In genomic region chr2:233010569-233011267, GRCh38 we compare ENCODE assay signal across 34 cellular contexts. TPM values are rescaled to one million over a fixed set of nuclear protein-coding genes. Genes with fewer than 3 reads are reported as not detected.
DNase-seq lines count a peak whose midpoint lies in the region; TF ChIP-seq lines count a peak whose summit lies in the region.
"Had no signal": no experiment of that assay in that cellular context is flagged by ENCODE, and none has a peak within 500 bp of the region (broad histone marks: within the 10 kb centered on the region; RNA-seq: fewer than 3 reads in every experiment).

No MANE protein-coding gene starts in this region.

- H3K9ac ChIP-seq in BLaER1 treated with 17β-estradiol and CSF1 and Interleukin-3, amounts not matched to agents 10 nM and 100 nM: peak overlapping the region in 2 of 11 experiments; percentile 6 to 16; a peak in 3 of 22 replicates
- H3K9ac ChIP-seq in endodermal cell (ENCODE audit: extremely low read depth, low read length, poor library complexity, severe bottlenecking) (no peak overlapping the region), neuronal stem cell (ENCODE audit: low read depth, low read length, poor library complexity) (no peak overlapping the region)

- H2BK12ac ChIP-seq in neuronal stem cell (ENCODE audit: low read length): peak overlapping the region; percentile 8

- H3K27me3 Mint-ChIP-seq in endodermal cell (ENCODE audit: insufficient read depth) (peaks cover 5% of the 10 kb centered on the region), type B pancreatic cell (peaks cover 4% of the 10 kb centered on the region)

- WGBS in endodermal cell (ENCODE audit: insufficient coverage in 1 of 2, insufficient read length in 1 of 2), 2 experiments: 88 to 98% methylated on average over 5 to 9 of the region's 9 CpGs
- WGBS in neuronal stem cell (ENCODE audit: extremely low coverage in 2 of 2, insufficient read length in 2 of 2, insufficient replicate concordance in 1 of 2), 2 donors: no CpG with 5 or more reads among the region's 9 CpGs

- no peak overlapping the region for H2AFZ ChIP-seq in neuronal stem cell (ENCODE audit: low read length)
- H2AFZ ChIP-seq: PC-9 had no signal

- peak overlapping the region; percentile 57 for H2AK5ac ChIP-seq in neuronal stem cell (ENCODE audit: low read depth, low read length)

- no peaks in the 10 kb centered on the region for H3K27me3 ChIP-seq in BLaER1 treated with 17β-estradiol and CSF1 and Interleukin-3, amounts not matched to agents 10 nM and 100 nM
- H3K27me3 ChIP-seq in endodermal cell (ENCODE audit: control insufficient read depth, insufficient read depth, low read length, poor library complexity, severe bottlenecking) (no peaks in the 10 kb centered on the region), neuronal stem cell (ENCODE audit: control insufficient read depth in 3 of 3, insufficient read depth in 3 of 3, low read depth in 1 of 3, low read length in 3 of 3) (peaks cover 0 to 2% (median 0%) of the 10 kb centered on the region in 3 experiments), H7 (ENCODE audit: control insufficient read depth, insufficient read depth, low read length) (no peaks in the 10 kb centered on the region)
- H3K27me3 ChIP-seq: SJCRH30 had no signal

- H3K36me3 Mint-ChIP-seq in endodermal cell (ENCODE audit: low read depth) (no peaks in the 10 kb centered on the region), type B pancreatic cell (no peaks in the 10 kb centered on the region)

- no peak overlapping the region for H4K91ac ChIP-seq in neuronal stem cell (ENCODE audit: low read depth, low read length, poor library complexity)

- H3K4me3 Mint-ChIP-seq in endodermal cell (no peak overlapping the region), type B pancreatic cell (no peak overlapping the region)
- H3K4me3 Mint-ChIP-seq: CD8-positive, alpha-beta memory T cell had no signal

- H3K9me3 ChIP-seq in BLaER1 treated with 17β-estradiol and CSF1 and Interleukin-3, amounts not matched to agents 10 nM and 100 nM (replicated peaks in 1 of 11): no peaks in the 10 kb centered on the region
- H3K9me3 ChIP-seq in endodermal cell (ENCODE audit: control insufficient read depth, low read length): no peaks in the 10 kb centered on the region
- H3K9me3 ChIP-seq in neuronal stem cell (replicated peaks in 1 of 2; ENCODE audit: control insufficient read depth in 2 of 2, insufficient read depth in 1 of 2, low read depth in 1 of 2, low read length in 2 of 2): no peaks in the 10 kb centered on the region
- H3K9me3 ChIP-seq: SJCRH30 had no signal

- H3K23ac ChIP-seq in neuronal stem cell (ENCODE audit: low read depth, low read length, poor library complexity): no peak overlapping the region

- TF ChIP-seq CTCF in endodermal cell (conservative IDR thresholded peaks at IDR 0.05): no peak
- TF ChIP-seq CTCF in type B pancreatic cell (conservative IDR thresholded peaks at IDR 0.05): no peak

- peak overlapping the region; percentile 46 for H2BK5ac ChIP-seq in neuronal stem cell (ENCODE audit: low read length)

- H3K4me2 ChIP-seq in BLaER1 treated with 17β-estradiol and CSF1 and Interleukin-3, amounts not matched to agents 10 nM and 100 nM: peak overlapping the region; percentile 67 to 92 (median 82)
- no peak overlapping the region for H3K4me2 ChIP-seq in neuronal stem cell (ENCODE audit: insufficient read depth, low read length, poor library complexity, severe bottlenecking)
- H3K4me2 ChIP-seq: PC-9 had no signal

- peak overlapping the region; percentile 63 for H2BK15ac ChIP-seq in neuronal stem cell (ENCODE audit: low read length)

- H4K20me1 ChIP-seq in BLaER1 treated with 17β-estradiol and CSF1 and Interleukin-3, amounts not matched to agents 10 nM and 100 nM: peaks cover 0 to 13% (median 0%) of the 10 kb centered on the region in 11 experiments; a peak in 1 of 22 replicates

- H3K14ac ChIP-seq in neuronal stem cell (ENCODE audit: low read length): no peak overlapping the region

- no peak overlapping the region for H2BK120ac ChIP-seq in neuronal stem cell (ENCODE audit: low read depth, low read length)

- no peaks in the 10 kb centered on the region for H3K36me3 ChIP-seq in BLaER1 treated with 17β-estradiol and CSF1 and Interleukin-3, amounts not matched to agents 10 nM and 100 nM
- no peaks in the 10 kb centered on the region for H3K36me3 ChIP-seq in endodermal cell (ENCODE audit: control insufficient read depth, insufficient read depth, low read length)
- H3K36me3 ChIP-seq in neuronal stem cell (replicated peaks in 1 of 2; ENCODE audit: control insufficient read depth in 2 of 2, insufficient read depth in 2 of 2, low read length in 2 of 2): no peaks in the 10 kb centered on the region
- H3K36me3 ChIP-seq in H7 (replicated peaks; ENCODE audit: control insufficient read depth, insufficient read depth, low read length): no peaks in the 10 kb centered on the region
- H3K36me3 ChIP-seq: SJCRH30 had no signal

- H3K4me3 ChIP-seq in BLaER1 treated with 17β-estradiol and CSF1 and Interleukin-3, amounts not matched to agents 10 nM and 100 nM: 0 out of 20 replicates have a peak overlapping the region, but pooled peaks of 1 of the 10 experiments have one; percentile 21
- H3K4me3 ChIP-seq in endodermal cell (ENCODE audit: low read length) (no peak overlapping the region), neuronal stem cell (ENCODE audit: low read length in 2 of 2) (no peak overlapping the region), H7 (ENCODE audit: insufficient read depth, low read depth, low read length) (no peak overlapping the region)
- H3K4me3 ChIP-seq: GM12878, K562, PC-9, SJCRH30 had no signal

- H3K79me1 ChIP-seq in neuronal stem cell (ENCODE audit: low read depth, low read length): no peaks in the 10 kb centered on the region

- H3K27ac ChIP-seq in BLaER1 treated with 17β-estradiol and CSF1 and Interleukin-3, amounts not matched to agents 10 nM and 100 nM: peak overlapping the region in 4 of 11 experiments; percentile 10 to 47 (median 26); a peak in 5 of 22 replicates
- H3K27ac ChIP-seq in endodermal cell (ENCODE audit: low read depth, low read length) (no peak overlapping the region), neuronal stem cell (replicated peaks; ENCODE audit: low read length) (no peak overlapping the region)
- H3K27ac ChIP-seq: C4-2B, HL-60, PC-9, SJCRH30 had no signal

- peaks cover 26 to 33% (median 29%) of the 10 kb centered on the region in 10 experiments for H3K4me1 ChIP-seq in BLaER1 treated with 17β-estradiol and CSF1 and Interleukin-3, amounts not matched to agents 10 nM and 100 nM
- H3K4me1 ChIP-seq in endodermal cell (ENCODE audit: control insufficient read depth, insufficient read depth, low read length): no peaks in the 10 kb centered on the region
- no peaks in the 10 kb centered on the region for H3K4me1 ChIP-seq in neuronal stem cell (ENCODE audit: control insufficient read depth in 2 of 2, insufficient read depth in 1 of 2, low read depth in 1 of 2, low read length in 2 of 2)
- H3K4me1 ChIP-seq: SJCRH30 had no signal

- DNase-seq in endodermal cell (peak; percentile 34), neuronal stem cell (ENCODE audit: low spot score) (no peak), type B pancreatic cell (ENCODE audit: extremely low spot score, unreplicated experiment) (peak; percentile 37), cardiac septum (ENCODE audit: low spot score) (no peak), H7 (no peak), HT-29 (ENCODE audit: low spot score) (no peak)
- no peak for DNase-seq in stimulated activated CD4-positive, alpha-beta T cell treated with anti-CD3 and anti-CD28 coated beads, Interleukin-2, amount 100 ng/mL, for 24 hours
- DNase-seq: AML-193; CD8-positive, alpha-beta memory T cell; DMS 273 treated with DMSO at 0.1 percent for 48 hours; DMS79; EL; GDM1; GOT3; Kasumi-1; MV-4-11; NCI-H1105; NCI-H1436 treated with DMSO at 0.1 percent for 48 hours; NCI-H187 treated with DMSO at 0.1 percent for 48 hours; NCI-H2171 treated with DMSO at 0.1 percent for 48 hours; NCI-H345; NCI-H524 treated with DMSO at 0.1 percent for 48 hours; NCI-H774; PC-9; SJCRH30 had no signal

- no peak overlapping the region for H3K27ac Mint-ChIP-seq in endodermal cell
- H3K27ac Mint-ChIP-seq in type B pancreatic cell: no peak overlapping the region

- H3K4ac ChIP-seq in neuronal stem cell (ENCODE audit: low read length): no peak overlapping the region

- no peaks in the 10 kb centered on the region for H3K9me3 Mint-ChIP-seq in endodermal cell
- no peaks in the 10 kb centered on the region for H3K9me3 Mint-ChIP-seq in type B pancreatic cell

- peak overlapping the region; percentile 46 for H3K18ac ChIP-seq in neuronal stem cell (ENCODE audit: low read length)

- intact Hi-C loops in cardiac septum (cut with DNase I): no loop called here

- H3K4me1 Mint-ChIP-seq in endodermal cell (no peaks in the 10 kb centered on the region), type B pancreatic cell (ENCODE audit: unreplicated experiment) (no peaks in the 10 kb centered on the region)
- H3K4me1 Mint-ChIP-seq: CD8-positive, alpha-beta memory T cell had no signal

- H4K8ac ChIP-seq in neuronal stem cell (ENCODE audit: low read depth, low read length): no peak overlapping the region

RNA-seq across cellular contexts. Expression of gene NGEF, which starts 2.3 kb away (rescaled TPM):
- total RNA-seq in endodermal cell (1 to 10 TPM; 1.8 to 2.9 TPM), type B pancreatic cell (ENCODE audit: low replicate concordance) (20.7 and 77.3 TPM in 2 replicates), cardiac septum (0.24 TPM)
- polyA plus RNA-seq in endodermal cell (2013, experiment 1 of 2): 2.1 TPM
- polyA plus RNA-seq in endodermal cell (2013, experiment 2 of 2): 3.7 TPM
- 5.6 TPM for polyA plus RNA-seq in neuronal stem cell (2013, experiment 1 of 2)
- polyA plus RNA-seq in neuronal stem cell (2013, experiment 2 of 2): 5.3 TPM
- total RNA-seq in H7 (2014; rRNA removed; shearing (Covaris generic)): 3.9 and 6.0 TPM in 2 replicates
- total RNA-seq in HT-29 (2014; rRNA removed; shearing (Covaris generic)): 13.4 and 13.5 TPM in 2 replicates
- total RNA-seq: GM12878, SJCRH30 had no signal
- polyA plus RNA-seq: CD8-positive, alpha-beta memory T cell had no signal

RNA-seq across cellular contexts. Expression of gene NEU2, which starts 21.8 kb away (rescaled TPM):
- total RNA-seq in endodermal cell (not detected), type B pancreatic cell (ENCODE audit: low replicate concordance) (0.33 TPM in 1 of 2 replicates, not detected in the other), cardiac septum (not detected)
- polyA plus RNA-seq in endodermal cell (2013, experiment 1 of 2): not detected
- not detected for polyA plus RNA-seq in endodermal cell (2013, experiment 2 of 2)
- polyA plus RNA-seq in neuronal stem cell (2013, experiment 1 of 2): not detected
- polyA plus RNA-seq in neuronal stem cell (2013, experiment 2 of 2): not detected
- not detected in 2 replicates for total RNA-seq in H7 (2014; rRNA removed; shearing (Covaris generic))
- total RNA-seq in HT-29 (2014; rRNA removed; shearing (Covaris generic)): not detected in 2 replicates
- total RNA-seq: CD8-positive, alpha-beta memory T cell; GM12878; K562; M059J; PC-9; Right ventricle myocardium inferior; RPMI7951; SJCRH30 had no signal
- polyA plus RNA-seq: AG04450; CD8-positive, alpha-beta memory T cell; GM12878; K562 had no signal

RNA-seq across cellular contexts. Expression of gene INPP5D, which starts 49.4 kb away (rescaled TPM):
- total RNA-seq in endodermal cell: 1 to 10 TPM in 1 of 2 donors, under 1 TPM in 1; 0.66 to 3.0 TPM
- 4.5 TPM for polyA plus RNA-seq in endodermal cell (2013, experiment 1 of 2)
- 3.7 TPM for polyA plus RNA-seq in endodermal cell (2013, experiment 2 of 2)
- polyA plus RNA-seq in neuronal stem cell (2013, experiment 1 of 2): 4.5 TPM
- polyA plus RNA-seq in neuronal stem cell (2013, experiment 2 of 2): 4.4 TPM
- total RNA-seq in type B pancreatic cell (ENCODE audit: low replicate concordance): 18.3 and 40.8 TPM in 2 replicates
- 6.2 TPM for total RNA-seq in cardiac septum
- 1.7 and 5.2 TPM in 2 replicates for total RNA-seq in H7 (2014; rRNA removed; shearing (Covaris generic))
- total RNA-seq in HT-29 (2014; rRNA removed; shearing (Covaris generic)): 26.9 and 28.6 TPM in 2 replicates
- total RNA-seq: M059J had no signal

Comparison
In these comparisons a context has a peak if more than half of its experiments do, and no peak if none do; other contexts are left out.
1. DNase-seq: peak in endodermal cell (single experiment) and type B pancreatic cell (single experiment); none in neuronal stem cell (single experiment), cardiac septum (single experiment), stimulated activated CD4-positive, alpha-beta T cell treated with anti-CD3 and anti-CD28 coated beads, Interleukin-2, amount 100 ng/mL, for 24 hours (0 of 2), H7 (single experiment) and HT-29 (single experiment).